8 cellular contexts compared by ENCODE assay signal in genomic region chr2:169478745-169479256, GRCh38. TPM values are rescaled to one million over a fixed set of nuclear protein-coding genes. Genes with fewer than 3 reads are reported as not detected.
DNase-seq lines count a peak whose midpoint lies in the region; ATAC-seq and TF ChIP-seq lines count a peak whose summit lies in the region.

No MANE protein-coding gene starts in this region.

- H3K4me2 ChIP-seq in SK-N-SH: peak overlapping the region; percentile 81

- TF ChIP-seq RAD21 in SK-N-SH (IDR thresholded peaks at IDR 0.05; ENCODE audit: low read length): no peak

- CTCF ChIA-PET in SK-N-SH (lab: Yijun Ruan, JAX): interaction anchor here (0.5 to 2.9 kb wide), 9 partner anchors 9 to 396 kb away, joined by 3 to 15 read pairs (median 3); no protein-coding TSS in a partner anchor

- POLR2A ChIA-PET in SK-N-SH (lab: Yijun Ruan, JAX): no interaction called here
- POLR2A ChIA-PET in activated naive CD8-positive, alpha-beta T cell treated with anti-CD3 and anti-CD28 coated beads, Interleukin-2, amount 10 ng/mL, durations not matched to agents 7 days and 5 days (lab: Charles Lee): interaction anchor here (1.0 to 1.4 kb wide), 3 partner anchors 106 to 349 kb away, joined by 3 to 11 read pairs (median 4); partner anchors contain the start of gene UBR3

- TF ChIP-seq EP300 in SK-N-SH (IDR thresholded peaks at IDR 0.05; ENCODE audit: borderline replicate concordance in 1 of 2, low read depth in 1 of 2, low read length in 1 of 2): no peak
- no peak for TF ChIP-seq EP300 in suprapubic skin (IDR thresholded peaks at IDR 0.05)

- H3K27me3 ChIP-seq in SK-N-SH (ENCODE audit: insufficient read depth) (no peaks in the 10 kb centered on the region), kidney epithelial cell (ENCODE audit: control insufficient read depth, insufficient read depth, low read length) (no peaks in the 10 kb centered on the region), suprapubic skin (no peaks in the 10 kb centered on the region)

- WGBS in SK-N-SH (ENCODE audit: low lambda C conversion rate): 78% methylated on average over 14 of the region's 14 CpGs
- 74% methylated on average over 14 of the region's 14 CpGs for WGBS in suprapubic skin

- H3K4me1 ChIP-seq in SK-N-SH (ENCODE audit: control insufficient read depth in 1 of 2, insufficient read depth in 2 of 2, low read depth in 1 of 2, low read length in 1 of 2): no peaks in the 10 kb centered on the region; a peak in 1 of 4 replicates
- H3K4me1 ChIP-seq in suprapubic skin: peaks cover 11% of the 10 kb centered on the region

- H3K27me3 Mint-ChIP-seq in activated naive CD8-positive, alpha-beta T cell treated with anti-CD3 and anti-CD28 coated beads, Interleukin-2, amount 10 ng/mL, durations not matched to agents 7 days and 5 days: no peaks in the 10 kb centered on the region

- peak overlapping the region; percentile 98 for H2AFZ ChIP-seq in SK-N-SH (ENCODE audit: low read depth)

- no peaks in the 10 kb centered on the region for H4K20me1 ChIP-seq in SK-N-SH (ENCODE audit: insufficient read depth)

- H3K4me1 Mint-ChIP-seq in activated naive CD8-positive, alpha-beta T cell treated with anti-CD3 and anti-CD28 coated beads, Interleukin-2, amount 10 ng/mL, durations not matched to agents 7 days and 5 days: peaks cover 15% of the 10 kb centered on the region

- TF ChIP-seq POLR2A in suprapubic skin (IDR thresholded peaks at IDR 0.05): no peak

- no peaks in the 10 kb centered on the region for H3K9me2 ChIP-seq in SK-N-SH

- H3K27ac ChIP-seq in SK-N-SH (ENCODE audit: low read depth in 2 of 2, low read length in 1 of 2) (peak overlapping the region; percentile 51 to 66; a peak in 3 of 4 replicates), suprapubic skin (peak overlapping the region; percentile 12)

- H3F3A ChIP-seq in SK-N-SH (replicated peaks; ENCODE audit: insufficient read depth): no peaks in the 10 kb centered on the region

- TF ChIP-seq CTCF in SK-N-SH (IDR thresholded peaks at IDR 0.05): no peak
- TF ChIP-seq CTCF in kidney epithelial cell (IDR thresholded peaks at IDR 0.05; ENCODE audit: insufficient read depth, low read length, poor library complexity, severe bottlenecking): no peak
- TF ChIP-seq CTCF in suprapubic skin (IDR thresholded peaks at IDR 0.05): no peak

- peaks cover 12 to 21% of the 10 kb centered on the region in 2 experiments for H3K36me3 ChIP-seq in SK-N-SH (replicated peaks in 1 of 2; ENCODE audit: control insufficient read depth in 1 of 2, insufficient read depth in 2 of 2, low read length in 1 of 2)
- H3K36me3 ChIP-seq in kidney epithelial cell (ENCODE audit: control insufficient read depth, insufficient read depth, low read length): peaks cover 2% of the 10 kb centered on the region
- peaks cover 15% of the 10 kb centered on the region for H3K36me3 ChIP-seq in suprapubic skin

- no peaks in the 10 kb centered on the region for H3K9me3 Mint-ChIP-seq in activated naive CD8-positive, alpha-beta T cell treated with anti-CD3 and anti-CD28 coated beads, Interleukin-2, amount 10 ng/mL, durations not matched to agents 7 days and 5 days

- peak overlapping the region; percentile 39 for H3K27ac Mint-ChIP-seq in activated naive CD8-positive, alpha-beta T cell treated with anti-CD3 and anti-CD28 coated beads, Interleukin-2, amount 10 ng/mL, durations not matched to agents 7 days and 5 days

- DNase-seq in SK-N-SH: no peak
- DNase-seq in activated naive CD8-positive, alpha-beta T cell treated with anti-CD3 and anti-CD28 coated beads, Interleukin-2, amount 10 ng/mL, durations not matched to agents 7 days and 5 days: no peak
- no peak for DNase-seq in kidney epithelial cell (ENCODE audit: low read depth)
- DNase-seq in suprapubic skin (ENCODE audit: low spot score in 2 of 2): no peak
- no peak for DNase-seq in NOMO-1 treated with dmso at 0.1 percent for 144 hours (lab: John Stamatoyannopoulos, UW; ENCODE audit: unreplicated experiment)
- no peak for DNase-seq in activated gamma-delta T cell (lab: John Stamatoyannopoulos, UW)

- H3K36me3 Mint-ChIP-seq in activated naive CD8-positive, alpha-beta T cell treated with anti-CD3 and anti-CD28 coated beads, Interleukin-2, amount 10 ng/mL, durations not matched to agents 7 days and 5 days: peaks cover 6% of the 10 kb centered on the region

- H3K4me3 ChIP-seq in SK-N-SH (ENCODE audit: low read depth in 2 of 2, low read length in 1 of 2) (peak overlapping the region; percentile 79 to 94), kidney epithelial cell (ENCODE audit: low read depth, low read length) (peak overlapping the region; percentile 60), suprapubic skin (peak overlapping the region; percentile 74)

- peak overlapping the region; percentile 76 for H3K9ac ChIP-seq in SK-N-SH

- H3K79me2 ChIP-seq in SK-N-SH (ENCODE audit: insufficient read depth): no peaks in the 10 kb centered on the region

- peak overlapping the region; percentile 89 for H3K4me3 Mint-ChIP-seq in activated naive CD8-positive, alpha-beta T cell treated with anti-CD3 and anti-CD28 coated beads, Interleukin-2, amount 10 ng/mL, durations not matched to agents 7 days and 5 days

- no peak for ATAC-seq in SK-N-SH treated with all-trans-retinoic acid at 6 μM for 48 hours
- ATAC-seq in activated naive CD8-positive, alpha-beta T cell treated with anti-CD3 and anti-CD28 coated beads, Interleukin-2, amount 10 ng/mL, durations not matched to agents 7 days and 5 days (ENCODE audit: low read depth): no peak
- no peak for ATAC-seq in GM18517 (IDR thresholded peaks at IDR 0.05; ENCODE audit: unreplicated experiment)

- H3K9me3 ChIP-seq in SK-N-SH (no peaks in the 10 kb centered on the region), suprapubic skin (no peaks in the 10 kb centered on the region)

TF ChIP-seq in SK-N-SH, 30 proteins besides CTCF, POLR2A, EP300 and RAD21 (continues in another document):
- no peak for TF ChIP-seq MEF2A (IDR thresholded peaks at IDR 0.05; ENCODE audit: borderline replicate concordance, low read depth)
- TF ChIP-seq GABPA (IDR thresholded peaks at IDR 0.05; ENCODE audit: low read depth): no peak

TF ChIP-seq in SK-N-SH treated with all-trans-retinoic acid at 6 μM for 48 hours, 23 proteins besides CTCF, POLR2A, EP300 and RAD21 (continues in another document):
- TF ChIP-seq GLIS3 (CRISPR knock-in tag; IDR thresholded peaks at IDR 0.05) (no peak), CSDC2 (CRISPR knock-in tag; IDR thresholded peaks at IDR 0.05) (no peak), PATZ1 (CRISPR knock-in tag; IDR thresholded peaks at IDR 0.05; ENCODE audit: borderline replicate concordance) (no peak), ARNTL (CRISPR knock-in tag; IDR thresholded peaks at IDR 0.05; ENCODE audit: borderline replicate concordance, low read depth) (no peak), BACH2 (CRISPR knock-in tag; IDR thresholded peaks at IDR 0.05; ENCODE audit: borderline replicate concordance) (no peak), OSR1 (CRISPR knock-in tag; IDR thresholded peaks at IDR 0.05) (no peak), TCF4 (CRISPR knock-in tag; IDR thresholded peaks at IDR 0.05; ENCODE audit: borderline replicate concordance) (no peak), ZNF70 (CRISPR knock-in tag; IDR thresholded peaks at IDR 0.05) (no peak), ESRRG (CRISPR knock-in tag; IDR thresholded peaks at IDR 0.05) (no peak), PPARA (CRISPR knock-in tag; IDR thresholded peaks at IDR 0.05; ENCODE audit: borderline replicate concordance) (no peak), ZC3H10 (CRISPR knock-in tag; IDR thresholded peaks at IDR 0.05) (no peak), CSRNP3 (CRISPR knock-in tag; IDR thresholded peaks at IDR 0.05) (no peak), ISL1 (CRISPR knock-in tag; IDR thresholded peaks at IDR 0.05) (no peak)

RNA-seq across cellular contexts. Expression of gene BBS5, which starts 0.5 kb away (rescaled TPM):
- polyA plus RNA-seq in SK-N-SH (2012; rRNA removed): 3.8 TPM in 2 replicates
- 3.0 and 3.7 TPM in 2 replicates for polyA plus RNA-seq in SK-N-SH (2012; cell fraction: cytosol; rRNA removed)
- 12.4 and 16.1 TPM in 2 replicates for polyA plus RNA-seq in SK-N-SH (2012; cell fraction: nucleus; rRNA removed)
- 1 to 10 TPM; 2.8 to 3.2 TPM for total RNA-seq in activated naive CD8-positive, alpha-beta T cell treated with anti-CD3 and anti-CD28 coated beads, Interleukin-2, amount 10 ng/mL, durations not matched to agents 7 days and 5 days
- 7.3 and 8.7 TPM in 2 replicates for total RNA-seq in kidney epithelial cell
- total RNA-seq in suprapubic skin: 10 to 100 TPM in 2 of 4 donors, 1 to 10 TPM in 2; 4.3 to 24.1 (median 9.8) TPM

RNA-seq across cellular contexts. Expression of gene KLHL41, which starts 30.7 kb away (rescaled TPM):
- 0.26 and 0.42 TPM in 2 replicates for polyA plus RNA-seq in SK-N-SH (2012; rRNA removed)
- 0.29 and 0.30 TPM in 2 replicates for polyA plus RNA-seq in SK-N-SH (2012; cell fraction: cytosol; rRNA removed)
- polyA plus RNA-seq in SK-N-SH (2012; cell fraction: nucleus; rRNA removed): 0.47 and 0.80 TPM in 2 replicates
- total RNA-seq in activated naive CD8-positive, alpha-beta T cell treated with anti-CD3 and anti-CD28 coated beads, Interleukin-2, amount 10 ng/mL, durations not matched to agents 7 days and 5 days: under 1 TPM in 1 of 2 experiments, not detected in 1; 0.17 TPM
- 0.29 TPM in 1 of 2 replicates, not detected in the other for total RNA-seq in kidney epithelial cell
- total RNA-seq in suprapubic skin: 1 to 10 TPM in 1 of 4 donors, under 1 TPM in 3; 0.36 to 1.2 (median 0.58) TPM
